1 cellular context compared by ENCODE assay signal in the genomic region with DNA sequence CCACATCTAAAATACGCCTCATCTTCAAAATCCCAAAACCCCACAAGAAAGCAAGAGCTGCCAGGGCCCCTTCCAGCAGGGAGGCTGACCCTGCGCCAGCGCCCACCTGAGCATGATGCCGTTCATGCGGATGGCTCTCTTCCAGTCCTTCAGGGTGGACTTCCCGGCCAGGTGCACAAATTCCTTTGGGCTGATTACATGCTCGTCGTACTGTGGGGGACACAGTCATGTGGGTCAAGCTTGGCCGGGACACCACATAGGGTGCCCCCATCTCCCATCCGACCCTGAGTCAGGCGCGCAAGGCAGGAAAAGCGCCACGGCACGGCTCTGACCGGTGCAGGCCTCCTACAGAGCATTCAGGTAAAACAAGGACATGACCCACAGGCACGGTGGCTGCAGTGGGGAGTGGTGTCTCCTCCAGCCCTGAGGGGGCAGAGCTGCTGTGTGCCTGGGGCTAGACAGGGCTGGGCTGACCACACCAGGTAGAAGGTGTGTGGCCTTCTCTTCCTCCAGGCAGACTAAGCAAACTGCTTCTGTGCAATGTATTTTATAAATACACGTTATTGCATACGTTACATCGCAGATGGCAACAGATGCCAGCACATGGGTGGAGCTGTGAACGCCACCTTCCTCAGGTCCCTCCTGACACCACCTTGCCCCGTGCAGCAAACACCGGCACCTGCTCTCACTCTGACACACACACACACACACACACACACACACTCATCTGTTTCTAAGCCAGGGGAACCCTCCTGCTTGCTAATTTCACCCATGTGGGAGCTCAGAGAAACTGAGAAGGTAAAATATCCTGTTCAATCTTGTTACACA.
TF ChIP-seq lines count a peak whose summit lies in the region.

No MANE protein-coding gene starts in this region.

TF ChIP-seq in H1, 55 proteins besides CTCF, POLR2A, EP300 and RAD21:
- TF ChIP-seq, protein P1, sequence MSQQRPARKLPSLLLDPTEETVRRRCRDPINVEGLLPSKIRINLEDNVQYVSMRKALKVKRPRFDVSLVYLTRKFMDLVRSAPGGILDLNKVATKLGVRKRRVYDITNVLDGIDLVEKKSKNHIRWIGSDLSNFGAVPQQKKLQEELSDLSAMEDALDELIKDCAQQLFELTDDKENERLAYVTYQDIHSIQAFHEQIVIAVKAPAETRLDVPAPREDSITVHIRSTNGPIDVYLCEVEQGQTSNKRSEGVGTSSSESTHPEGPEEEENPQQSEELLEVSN (IDR thresholded peaks at IDR 0.05) = no peak
- TF ChIP-seq EGR1 (IDR thresholded peaks at IDR 0.05; ENCODE audit: borderline replicate concordance, low read depth, low read length) (no peak), KDM1A (IDR thresholded peaks at IDR 0.05; ENCODE audit: borderline replicate concordance, low read length) (no peak), NRF1 (IDR thresholded peaks at IDR 0.05; ENCODE audit: low read depth, low read length) (no peak), JUN (IDR thresholded peaks at IDR 0.05; ENCODE audit: low read depth, low read length) (no peak), FOSL1 (IDR thresholded peaks at IDR 0.05; ENCODE audit: insufficient read depth, low read depth, low read length) (no peak), KDM4A (IDR thresholded peaks at IDR 0.05; ENCODE audit: low read depth, low read length, severe bottlenecking) (no peak), SIN3A (conservative IDR thresholded peaks at IDR 0.05 in 1 of 2, IDR thresholded peaks at IDR 0.05 in 1 of 2; ENCODE audit: low read depth in 1 of 2, low read length in 2 of 2) (no peak), SP4 (IDR thresholded peaks at IDR 0.05; ENCODE audit: low read length) (no peak), EZH2 (IDR thresholded peaks at IDR 0.05; ENCODE audit: low read depth, low read length, severe bottlenecking) (no peak), BACH1 (IDR thresholded peaks at IDR 0.05; ENCODE audit: low read length) (no peak), SIRT6 (IDR thresholded peaks at IDR 0.05; ENCODE audit: low read length) (no peak), BRCA1 (IDR thresholded peaks at IDR 0.05; ENCODE audit: low read depth, low read length) (no peak), KDM5A (IDR thresholded peaks at IDR 0.05; ENCODE audit: low read length) (no peak), SP1 (IDR thresholded peaks at IDR 0.05; ENCODE audit: low read depth, low read length) (no peak), CREB1 (IDR thresholded peaks at IDR 0.05) (no peak)
- TF ChIP-seq, protein P2, sequence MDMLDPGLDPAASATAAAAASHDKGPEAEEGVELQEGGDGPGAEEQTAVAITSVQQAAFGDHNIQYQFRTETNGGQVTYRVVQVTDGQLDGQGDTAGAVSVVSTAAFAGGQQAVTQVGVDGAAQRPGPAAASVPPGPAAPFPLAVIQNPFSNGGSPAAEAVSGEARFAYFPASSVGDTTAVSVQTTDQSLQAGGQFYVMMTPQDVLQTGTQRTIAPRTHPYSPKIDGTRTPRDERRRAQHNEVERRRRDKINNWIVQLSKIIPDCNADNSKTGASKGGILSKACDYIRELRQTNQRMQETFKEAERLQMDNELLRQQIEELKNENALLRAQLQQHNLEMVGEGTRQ (IDR thresholded peaks at IDR 0.05; ENCODE audit: low read length) = no peak
- TF ChIP-seq, protein P3, sequence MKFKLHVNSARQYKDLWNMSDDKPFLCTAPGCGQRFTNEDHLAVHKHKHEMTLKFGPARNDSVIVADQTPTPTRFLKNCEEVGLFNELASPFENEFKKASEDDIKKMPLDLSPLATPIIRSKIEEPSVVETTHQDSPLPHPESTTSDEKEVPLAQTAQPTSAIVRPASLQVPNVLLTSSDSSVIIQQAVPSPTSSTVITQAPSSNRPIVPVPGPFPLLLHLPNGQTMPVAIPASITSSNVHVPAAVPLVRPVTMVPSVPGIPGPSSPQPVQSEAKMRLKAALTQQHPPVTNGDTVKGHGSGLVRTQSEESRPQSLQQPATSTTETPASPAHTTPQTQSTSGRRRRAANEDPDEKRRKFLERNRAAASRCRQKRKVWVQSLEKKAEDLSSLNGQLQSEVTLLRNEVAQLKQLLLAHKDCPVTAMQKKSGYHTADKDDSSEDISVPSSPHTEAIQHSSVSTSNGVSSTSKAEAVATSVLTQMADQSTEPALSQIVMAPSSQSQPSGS (IDR thresholded peaks at IDR 0.05; ENCODE audit: low read length) = no peak
